In genomic region chr17:17413821-17414220, GRCh38 we compare ENCODE assay signal across 15 cellular contexts.
DNase-seq lines count a peak whose midpoint lies in the region; ATAC-seq and TF ChIP-seq lines count a peak whose summit lies in the region.
"Had no signal": no experiment of that assay in that cellular context is flagged by ENCODE, and none has a peak within 500 bp of the region (broad histone marks: within the 10 kb centered on the region; RNA-seq: fewer than 3 reads in every experiment).

No MANE protein-coding gene starts in this region.

- H3K4me1 ChIP-seq in Panc1 (ENCODE audit: control insufficient read depth, insufficient read depth, low read length) = no peaks in the 10 kb centered on the region
- peaks cover 0 to 11% (median 3%) of the 10 kb centered on the region in 4 donors for H3K4me1 ChIP-seq in sigmoid colon
- peaks cover 7 to 45% of the 10 kb centered on the region in 2 donors for H3K4me1 ChIP-seq in adrenal gland (replicated peaks in 1 of 2)

- intact Hi-C loops in Panc1 (cut with micrococcal nuclease; ENCODE audit: unreplicated experiment) = no loop called here
- intact Hi-C loops in sigmoid colon (cut with DNase I) = no loop called here
- intact Hi-C loops in adrenal gland (cut with DNase I) = no loop called here

- H3K27ac ChIP-seq in Panc1 (ENCODE audit: low read length) (peak overlapping the region; percentile 12; the same call in 1 of the 2 replicates), sigmoid colon (peak overlapping the region in 1 of 4 donors; percentile 21), adrenal gland (peak overlapping the region in 2 of 5 donors; percentile 58 to 75)

- 54 to 67% methylated on average over 7 of the region's 7 CpGs for WGBS in sigmoid colon, 2 donors
- 72 to 81% (median 77%) methylated on average over 7 of the region's 7 CpGs for WGBS in adrenal gland, 4 donors

- no peak for TF ChIP-seq EP300 in sigmoid colon (IDR thresholded peaks at IDR 0.05)

- in situ Hi-C loops in Panc1 (cut with HindIII; ENCODE audit: low pct_unique_long_range_greater_than_20kb, low sequenced_read_pairs) = no loop called here

- H3K4me3 ChIP-seq in AG09309 (ENCODE audit: control insufficient read depth, low read depth, low read length) = peak overlapping the region; percentile 35
- peak overlapping the region in 1 of 2 experiments; percentile 19; a peak in 1 of 4 replicates for H3K4me3 ChIP-seq in Panc1 (ENCODE audit: low read depth in 2 of 2, low read length in 2 of 2)
- no peak overlapping the region for H3K4me3 ChIP-seq in sigmoid colon
- H3K4me3 ChIP-seq in adrenal gland = peak overlapping the region in 1 of 4 donors; percentile 18

- no TSS peak for BruUV-seq in Panc1 (replicated peaks; lab: Mats Ljungman, UMichigan)

- ATAC-seq in Panc1 = no peak
- peak; percentile 15 for ATAC-seq in esophagus mucosa
- no peak for ATAC-seq in GM19463 (IDR thresholded peaks at IDR 0.05; ENCODE audit: unreplicated experiment)

- DNase-seq in AG09309 (ENCODE audit: low read depth) = no peak
- no peak for DNase-seq in Panc1 (ENCODE audit: low read depth, low spot score)
- peak; percentile 20 for DNase-seq in sigmoid colon
- DNase-seq in adrenal gland = no peak
- no peak for DNase-seq in NCI-H1105 treated with DMSO at 0.1 percent for 48 hours (lab: John Stamatoyannopoulos, UW)
- no peak for DNase-seq in stimulated activated CD4-positive, alpha-beta T cell treated with anti-CD3 and anti-CD28 coated beads, Interleukin-4, amount 100 ng/mL, for 1 hour
- DNase-seq: activated CD4-positive, alpha-beta T cell treated with anti-CD3 and anti-CD28 coated beads for 48 hours; activated T-cell treated with anti-CD3 and anti-CD28 coated beads, Interleukin-2, amount 50 U/mL, for 24 hours; amniotic stem cell; DMS 273 treated with DMSO at 0.1 percent for 48 hours; naive B cell; NCI-H1092; T-helper 2 cell had no signal

- TF ChIP-seq POLR2A in sigmoid colon (IDR thresholded peaks at IDR 0.05) (no peak), adrenal gland (IDR thresholded peaks at IDR 0.05) (no peak)

- TF ChIP-seq CTCF in AG09309 (IDR thresholded peaks at IDR 0.05; ENCODE audit: control insufficient read depth, insufficient read depth, low read depth, low read length, missing control alignments) = no peak
- TF ChIP-seq CTCF in Panc1 (IDR thresholded peaks at IDR 0.05) = no peak
- TF ChIP-seq CTCF in sigmoid colon (IDR thresholded peaks at IDR 0.05) = no peak
- TF ChIP-seq CTCF in adrenal gland (IDR thresholded peaks at IDR 0.05) = no peak

- CTCF ChIA-PET in Panc1 (lab: Charles Lee) = no interaction called here

- no peaks in the 10 kb centered on the region for H3K9me3 ChIP-seq in Panc1 (ENCODE audit: control insufficient read depth, insufficient read depth, low read depth, low read length)
- no peaks in the 10 kb centered on the region for H3K9me3 ChIP-seq in sigmoid colon
- H3K9me3 ChIP-seq in adrenal gland (replicated peaks in 1 of 3) = no peaks in the 10 kb centered on the region

- H3K27me3 ChIP-seq in Panc1 (ENCODE audit: control insufficient read depth, insufficient read depth, low read length) (no peaks in the 10 kb centered on the region; the same call in 1 of the 2 replicates), sigmoid colon (peaks cover 0 to 12% (median 0%) of the 10 kb centered on the region in 3 donors), adrenal gland (no peaks in the 10 kb centered on the region)

- POLR2A ChIA-PET in Panc1 (lab: Charles Lee) = no interaction called here

- no peaks in the 10 kb centered on the region for H3K36me3 ChIP-seq in Panc1 (ENCODE audit: control insufficient read depth, insufficient read depth, low read length)
- H3K36me3 ChIP-seq in sigmoid colon = no peaks in the 10 kb centered on the region
- H3K36me3 ChIP-seq in adrenal gland (replicated peaks in 1 of 2) = no peaks in the 10 kb centered on the region
